Comparison of ENCODE assay signal across 1 cellular context in the genomic region with DNA sequence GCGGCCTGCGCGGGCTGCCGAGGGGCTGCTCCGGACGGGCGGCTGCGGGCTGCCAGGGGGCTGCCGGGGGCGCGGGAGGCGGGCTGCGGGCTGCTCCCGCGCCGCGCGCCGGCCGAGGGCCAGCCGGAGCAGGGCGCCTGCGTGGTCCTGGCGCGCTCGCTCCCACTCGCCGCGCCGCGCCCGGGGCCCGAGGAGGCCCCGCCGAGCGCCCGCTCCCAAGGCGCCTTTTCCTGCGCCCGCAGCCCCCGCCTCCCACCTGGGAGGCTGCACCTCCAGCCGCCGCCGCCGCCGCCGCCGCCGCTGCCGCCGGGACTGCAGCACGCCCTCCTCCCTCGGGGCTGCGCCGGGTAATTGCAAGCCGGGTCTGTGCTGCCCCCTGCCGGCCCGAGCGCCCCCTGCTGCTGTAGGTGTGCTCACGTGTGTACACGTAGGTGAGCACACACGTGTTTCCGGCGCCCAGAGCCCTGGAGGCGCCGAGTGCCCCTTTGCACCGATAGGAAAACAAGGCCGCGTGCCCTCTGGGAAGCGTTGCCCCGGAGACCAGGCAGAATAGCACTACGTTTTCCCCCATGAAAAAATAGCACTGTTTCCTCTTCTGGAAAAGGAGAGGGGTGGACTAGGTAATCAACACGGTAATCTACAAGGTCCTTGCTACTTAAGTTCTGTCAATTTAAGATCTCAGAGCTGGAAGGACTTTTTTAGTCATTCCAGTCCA.
TF ChIP-seq lines count a peak whose summit lies in the region.

Gene EPB41L4B, minus strand, starts transcription at position 326 of the 715 bp plus-strand sequence. CDS start 613 bp downstream, outside the sequence.

TF ChIP-seq in HepG2, 621 proteins besides CTCF, POLR2A, EP300 and RAD21 (continued from another document and continues in another):
- TF ChIP-seq, protein P1, sequence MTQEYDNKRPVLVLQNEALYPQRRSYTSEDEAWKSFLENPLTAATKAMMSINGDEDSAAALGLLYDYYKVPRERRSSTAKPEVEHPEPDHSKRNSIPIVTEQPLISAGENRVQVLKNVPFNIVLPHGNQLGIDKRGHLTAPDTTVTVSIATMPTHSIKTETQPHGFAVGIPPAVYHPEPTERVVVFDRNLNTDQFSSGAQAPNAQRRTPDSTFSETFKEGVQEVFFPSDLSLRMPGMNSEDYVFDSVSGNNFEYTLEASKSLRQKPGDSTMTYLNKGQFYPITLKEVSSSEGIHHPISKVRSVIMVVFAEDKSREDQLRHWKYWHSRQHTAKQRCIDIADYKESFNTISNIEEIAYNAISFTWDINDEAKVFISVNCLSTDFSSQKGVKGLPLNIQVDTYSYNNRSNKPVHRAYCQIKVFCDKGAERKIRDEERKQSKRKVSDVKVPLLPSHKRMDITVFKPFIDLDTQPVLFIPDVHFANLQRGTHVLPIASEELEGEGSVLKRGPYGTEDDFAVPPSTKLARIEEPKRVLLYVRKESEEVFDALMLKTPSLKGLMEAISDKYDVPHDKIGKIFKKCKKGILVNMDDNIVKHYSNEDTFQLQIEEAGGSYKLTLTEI (CRISPR knock-in tag; conservative IDR thresholded peaks at IDR 0.05), result no peak
- TF ChIP-seq EEA1 (CRISPR knock-in tag; IDR thresholded peaks at IDR 0.05; ENCODE audit: borderline replicate concordance) (no peak; the same call in 1 of the 2 replicates), THRA (CRISPR knock-in tag; IDR thresholded peaks at IDR 0.05; ENCODE audit: borderline replicate concordance) (peak; percentile 81), SMYD3 (CRISPR knock-in tag; IDR thresholded peaks at IDR 0.05) (peak; percentile 98), ZNF740 (CRISPR knock-in tag; IDR thresholded peaks at IDR 0.05) (0 out of 2 replicates have a peak, but pooled peaks have one; percentile 50), DNMT1 (CRISPR knock-in tag; IDR thresholded peaks at IDR 0.05) (peak; percentile 28; the same call in 1 of the 2 replicates), PHB2 (IDR thresholded peaks at IDR 0.05; ENCODE audit: partially characterized antibody) (no peak), NBN (conservative IDR thresholded peaks at IDR 0.05) (no peak), SIN3B (IDR thresholded peaks at IDR 0.05; ENCODE audit: low read length) (0 out of 2 replicates have a peak, but pooled peaks have one; percentile 27), ZSCAN9 (CRISPR knock-in tag; IDR thresholded peaks at IDR 0.05; ENCODE audit: borderline replicate concordance) (peak; percentile 93), TRAFD1 (CRISPR knock-in tag; IDR thresholded peaks at IDR 0.05; ENCODE audit: borderline replicate concordance) (no peak), NKX3-1 (CRISPR knock-in tag; IDR thresholded peaks at IDR 0.05) (peak; percentile 86), SP2 (CRISPR knock-in tag; IDR thresholded peaks at IDR 0.05) (no peak), MYNN (CRISPR knock-in tag; IDR thresholded peaks at IDR 0.05; ENCODE audit: low read depth) (peak; percentile 95), ATF1 (CRISPR knock-in tag; IDR thresholded peaks at IDR 0.05) (peak; percentile 73), MEF2D (CRISPR knock-in tag; IDR thresholded peaks at IDR 0.05) (0 out of 2 replicates have a peak, but pooled peaks have one; percentile 67), ZNF850 (CRISPR knock-in tag; conservative IDR thresholded peaks at IDR 0.05) (no peak), MED13 (CRISPR knock-in tag; IDR thresholded peaks at IDR 0.05) (peak; percentile 71), ZSCAN30 (CRISPR knock-in tag; IDR thresholded peaks at IDR 0.05) (no peak), ADNP (CRISPR knock-in tag; IDR thresholded peaks at IDR 0.05) (no peak), MED8 (CRISPR knock-in tag; IDR thresholded peaks at IDR 0.05; ENCODE audit: insufficient replicate concordance) (peak; percentile 59), TEF (CRISPR knock-in tag; IDR thresholded peaks at IDR 0.05) (no peak; the same call in 1 of the 2 replicates), HNRNPL (IDR thresholded peaks at IDR 0.05; ENCODE audit: low read depth, low read length) (0 out of 2 replicates have a peak, but pooled peaks have one; percentile 64), NR2F2 (IDR thresholded peaks at IDR 0.05; ENCODE audit: borderline replicate concordance, low read depth) (no peak), IKZF1 (IDR thresholded peaks at IDR 0.05) (no peak), POLR2G (IDR thresholded peaks at IDR 0.05; ENCODE audit: low read depth, low read length) (no peak), ZNF83 (CRISPR knock-in tag; IDR thresholded peaks at IDR 0.05; ENCODE audit: borderline replicate concordance) (no peak), ELF4 (CRISPR knock-in tag; IDR thresholded peaks at IDR 0.05; ENCODE audit: borderline replicate concordance) (no peak), TOE1 (CRISPR knock-in tag; IDR thresholded peaks at IDR 0.05) (0 out of 2 replicates have a peak, but pooled peaks have one; percentile 72)
- TF ChIP-seq, protein P2, sequence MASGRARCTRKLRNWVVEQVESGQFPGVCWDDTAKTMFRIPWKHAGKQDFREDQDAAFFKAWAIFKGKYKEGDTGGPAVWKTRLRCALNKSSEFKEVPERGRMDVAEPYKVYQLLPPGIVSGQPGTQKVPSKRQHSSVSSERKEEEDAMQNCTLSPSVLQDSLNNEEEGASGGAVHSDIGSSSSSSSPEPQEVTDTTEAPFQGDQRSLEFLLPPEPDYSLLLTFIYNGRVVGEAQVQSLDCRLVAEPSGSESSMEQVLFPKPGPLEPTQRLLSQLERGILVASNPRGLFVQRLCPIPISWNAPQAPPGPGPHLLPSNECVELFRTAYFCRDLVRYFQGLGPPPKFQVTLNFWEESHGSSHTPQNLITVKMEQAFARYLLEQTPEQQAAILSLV (CRISPR knock-in tag; IDR thresholded peaks at IDR 0.05; ENCODE audit: borderline replicate concordance), result peak; percentile 92
- TF ChIP-seq, protein P3, sequence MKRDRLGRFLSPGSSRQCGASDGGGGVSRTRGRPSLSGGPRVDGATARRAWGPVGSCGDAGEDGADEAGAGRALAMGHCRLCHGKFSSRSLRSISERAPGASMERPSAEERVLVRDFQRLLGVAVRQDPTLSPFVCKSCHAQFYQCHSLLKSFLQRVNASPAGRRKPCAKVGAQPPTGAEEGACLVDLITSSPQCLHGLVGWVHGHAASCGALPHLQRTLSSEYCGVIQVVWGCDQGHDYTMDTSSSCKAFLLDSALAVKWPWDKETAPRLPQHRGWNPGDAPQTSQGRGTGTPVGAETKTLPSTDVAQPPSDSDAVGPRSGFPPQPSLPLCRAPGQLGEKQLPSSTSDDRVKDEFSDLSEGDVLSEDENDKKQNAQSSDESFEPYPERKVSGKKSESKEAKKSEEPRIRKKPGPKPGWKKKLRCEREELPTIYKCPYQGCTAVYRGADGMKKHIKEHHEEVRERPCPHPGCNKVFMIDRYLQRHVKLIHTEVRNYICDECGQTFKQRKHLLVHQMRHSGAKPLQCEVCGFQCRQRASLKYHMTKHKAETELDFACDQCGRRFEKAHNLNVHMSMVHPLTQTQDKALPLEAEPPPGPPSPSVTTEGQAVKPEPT (CRISPR knock-in tag; IDR thresholded peaks at IDR 0.05; ENCODE audit: low read depth), result peak; percentile 90
- TF ChIP-seq, protein P4, sequence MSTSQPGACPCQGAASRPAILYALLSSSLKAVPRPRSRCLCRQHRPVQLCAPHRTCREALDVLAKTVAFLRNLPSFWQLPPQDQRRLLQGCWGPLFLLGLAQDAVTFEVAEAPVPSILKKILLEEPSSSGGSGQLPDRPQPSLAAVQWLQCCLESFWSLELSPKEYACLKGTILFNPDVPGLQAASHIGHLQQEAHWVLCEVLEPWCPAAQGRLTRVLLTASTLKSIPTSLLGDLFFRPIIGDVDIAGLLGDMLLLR (CRISPR knock-in tag; IDR thresholded peaks at IDR 0.05), result peak; percentile 95; the same call in 1 of the 2 replicates
- TF ChIP-seq, protein P5, sequence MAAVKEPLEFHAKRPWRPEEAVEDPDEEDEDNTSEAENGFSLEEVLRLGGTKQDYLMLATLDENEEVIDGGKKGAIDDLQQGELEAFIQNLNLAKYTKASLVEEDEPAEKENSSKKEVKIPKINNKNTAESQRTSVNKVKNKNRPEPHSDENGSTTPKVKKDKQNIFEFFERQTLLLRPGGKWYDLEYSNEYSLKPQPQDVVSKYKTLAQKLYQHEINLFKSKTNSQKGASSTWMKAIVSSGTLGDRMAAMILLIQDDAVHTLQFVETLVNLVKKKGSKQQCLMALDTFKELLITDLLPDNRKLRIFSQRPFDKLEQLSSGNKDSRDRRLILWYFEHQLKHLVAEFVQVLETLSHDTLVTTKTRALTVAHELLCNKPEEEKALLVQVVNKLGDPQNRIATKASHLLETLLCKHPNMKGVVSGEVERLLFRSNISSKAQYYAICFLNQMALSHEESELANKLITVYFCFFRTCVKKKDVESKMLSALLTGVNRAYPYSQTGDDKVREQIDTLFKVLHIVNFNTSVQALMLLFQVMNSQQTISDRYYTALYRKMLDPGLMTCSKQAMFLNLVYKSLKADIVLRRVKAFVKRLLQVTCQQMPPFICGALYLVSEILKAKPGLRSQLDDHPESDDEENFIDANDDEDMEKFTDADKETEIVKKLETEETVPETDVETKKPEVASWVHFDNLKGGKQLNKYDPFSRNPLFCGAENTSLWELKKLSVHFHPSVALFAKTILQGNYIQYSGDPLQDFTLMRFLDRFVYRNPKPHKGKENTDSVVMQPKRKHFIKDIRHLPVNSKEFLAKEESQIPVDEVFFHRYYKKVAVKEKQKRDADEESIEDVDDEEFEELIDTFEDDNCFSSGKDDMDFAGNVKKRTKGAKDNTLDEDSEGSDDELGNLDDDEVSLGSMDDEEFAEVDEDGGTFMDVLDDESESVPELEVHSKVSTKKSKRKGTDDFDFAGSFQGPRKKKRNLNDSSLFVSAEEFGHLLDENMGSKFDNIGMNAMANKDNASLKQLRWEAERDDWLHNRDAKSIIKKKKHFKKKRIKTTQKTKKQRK (IDR thresholded peaks at IDR 0.05; ENCODE audit: low read length), result no peak
- TF ChIP-seq, protein P6, sequence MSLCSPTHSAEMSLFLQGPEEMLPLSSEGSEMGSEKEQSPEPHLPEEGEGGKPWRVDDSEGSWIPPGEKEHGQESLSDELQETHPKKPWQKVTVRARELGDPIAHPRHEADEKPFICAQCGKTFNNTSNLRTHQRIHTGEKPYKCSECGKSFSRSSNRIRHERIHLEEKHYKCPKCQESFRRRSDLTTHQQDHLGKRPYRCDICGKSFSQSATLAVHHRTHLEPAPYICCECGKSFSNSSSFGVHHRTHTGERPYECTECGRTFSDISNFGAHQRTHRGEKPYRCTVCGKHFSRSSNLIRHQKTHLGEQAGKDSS (CRISPR knock-in tag; IDR thresholded peaks at IDR 0.05; ENCODE audit: borderline replicate concordance, low read depth), result peak; percentile 84; the same call in 1 of the 2 replicates
- TF ChIP-seq, protein P7, sequence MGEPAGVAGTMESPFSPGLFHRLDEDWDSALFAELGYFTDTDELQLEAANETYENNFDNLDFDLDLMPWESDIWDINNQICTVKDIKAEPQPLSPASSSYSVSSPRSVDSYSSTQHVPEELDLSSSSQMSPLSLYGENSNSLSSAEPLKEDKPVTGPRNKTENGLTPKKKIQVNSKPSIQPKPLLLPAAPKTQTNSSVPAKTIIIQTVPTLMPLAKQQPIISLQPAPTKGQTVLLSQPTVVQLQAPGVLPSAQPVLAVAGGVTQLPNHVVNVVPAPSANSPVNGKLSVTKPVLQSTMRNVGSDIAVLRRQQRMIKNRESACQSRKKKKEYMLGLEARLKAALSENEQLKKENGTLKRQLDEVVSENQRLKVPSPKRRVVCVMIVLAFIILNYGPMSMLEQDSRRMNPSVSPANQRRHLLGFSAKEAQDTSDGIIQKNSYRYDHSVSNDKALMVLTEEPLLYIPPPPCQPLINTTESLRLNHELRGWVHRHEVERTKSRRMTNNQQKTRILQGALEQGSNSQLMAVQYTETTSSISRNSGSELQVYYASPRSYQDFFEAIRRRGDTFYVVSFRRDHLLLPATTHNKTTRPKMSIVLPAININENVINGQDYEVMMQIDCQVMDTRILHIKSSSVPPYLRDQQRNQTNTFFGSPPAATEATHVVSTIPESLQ (CRISPR knock-in tag; conservative IDR thresholded peaks at IDR 0.05), result 0 out of 2 replicates have a peak, but pooled peaks have one; percentile 26
